19 cellular contexts compared by ENCODE assay signal in genomic region chr9:980621-981020, GRCh38. TPM values are rescaled to one million over a fixed set of nuclear protein-coding genes. Genes with fewer than 3 reads are reported as not detected.
DNase-seq lines count a peak whose midpoint lies in the region; ATAC-seq and TF ChIP-seq lines count a peak whose summit lies in the region.
"Had no signal": no experiment of that assay in that cellular context is flagged by ENCODE, and none has a peak within 500 bp of the region (broad histone marks: within the 10 kb centered on the region; RNA-seq: fewer than 3 reads in every experiment).

No MANE protein-coding gene starts in this region.

- H3F3A ChIP-seq in neural progenitor cell (ENCODE audit: low read depth), result peaks cover 12% of the 10 kb centered on the region

- DNase-seq in WTC11 (ENCODE audit: low spot score), result no peak
- DNase-seq in esophagus muscularis mucosa (ENCODE audit: extremely low spot score), result peak; percentile 45
- DNase-seq in neural progenitor cell (ENCODE audit: low spot score), result no peak
- no peak for DNase-seq in thyroid gland
- DNase-seq in pons (ENCODE audit: low spot score), result no peak
- DNase-seq in hepatocyte (ENCODE audit: low spot score), result no peak
- DNase-seq: ACHN; Caco-2; CD4-positive, alpha-beta T cell; DMS153; DMS79; GDM1; GOT3; H9 had no signal

- H3K27ac ChIP-seq in esophagus muscularis mucosa (replicated peaks in 1 of 4), result no peak overlapping the region
- H3K27ac ChIP-seq in neural progenitor cell, result no peak overlapping the region
- H3K27ac ChIP-seq in thyroid gland, result peak overlapping the region in 2 of 3 donors; percentile 50 to 59
- H3K27ac ChIP-seq in hepatocyte, result no peak overlapping the region
- H3K27ac ChIP-seq: C4-2B had no signal

- H4K20me1 ChIP-seq in neural progenitor cell (ENCODE audit: low read depth), result peaks cover 31% of the 10 kb centered on the region
- H4K20me1 ChIP-seq in hepatocyte (ENCODE audit: insufficient read depth, poor library complexity, severe bottlenecking), result no peaks in the 10 kb centered on the region

- peaks cover 0 to 100% (median 57%) of the 10 kb centered on the region in 4 donors for H3K27me3 ChIP-seq in esophagus muscularis mucosa
- H3K27me3 ChIP-seq in neural progenitor cell, result peaks cover 100% of the 10 kb centered on the region
- H3K27me3 ChIP-seq in thyroid gland, result no peaks in the 10 kb centered on the region
- peaks cover 98% of the 10 kb centered on the region for H3K27me3 ChIP-seq in hepatocyte

- H3K4me2 ChIP-seq in neural progenitor cell, result no peak overlapping the region
- no peak overlapping the region for H3K4me2 ChIP-seq in hepatocyte

- no peaks in the 10 kb centered on the region for H3K9me2 ChIP-seq in hepatocyte (replicated peaks; ENCODE audit: insufficient read depth)

- H3K36me3 Mint-ChIP-seq in WTC11 (no peaks in the 10 kb centered on the region), neural progenitor cell (peaks cover 2% of the 10 kb centered on the region)

- WGBS in esophagus muscularis mucosa, result 6% methylated on average over 3 of the region's 3 CpGs
- 32 to 34% methylated on average over 3 of the region's 3 CpGs for WGBS in thyroid gland, 2 donors
- WGBS in hepatocyte (ENCODE audit: low lambda C conversion rate, missing lambda C conversion rate), result 38% methylated on average over 3 of the region's 3 CpGs

- H3K9me3 Mint-ChIP-seq in WTC11 (no peaks in the 10 kb centered on the region), neural progenitor cell (no peaks in the 10 kb centered on the region)
- H3K9me3 Mint-ChIP-seq: CD4-positive, alpha-beta T cell; H9 had no signal

- H3K4me1 Mint-ChIP-seq in WTC11 (peaks cover 32% of the 10 kb centered on the region), neural progenitor cell (peaks cover 15% of the 10 kb centered on the region)

- H3K4me3 ChIP-seq in esophagus muscularis mucosa (no peak overlapping the region), neural progenitor cell (no peak overlapping the region), thyroid gland (replicated peaks in 1 of 3) (no peak overlapping the region), hepatocyte (no peak overlapping the region)

- H3K9me3 ChIP-seq in esophagus muscularis mucosa, result no peaks in the 10 kb centered on the region
- H3K9me3 ChIP-seq in neural progenitor cell (ENCODE audit: low read depth), result no peaks in the 10 kb centered on the region
- no peaks in the 10 kb centered on the region for H3K9me3 ChIP-seq in thyroid gland
- no peaks in the 10 kb centered on the region for H3K9me3 ChIP-seq in hepatocyte (ENCODE audit: low read depth)
- H3K9me3 ChIP-seq: Caco-2 had no signal

- TF ChIP-seq CTCF in WTC11 (IDR thresholded peaks at IDR 0.05) (no peak), esophagus muscularis mucosa (IDR thresholded peaks at IDR 0.05) (no peak), neural progenitor cell (IDR thresholded peaks at IDR 0.05) (no peak), thyroid gland (IDR thresholded peaks at IDR 0.05) (no peak), hepatocyte (IDR thresholded peaks at IDR 0.05; ENCODE audit: poor library complexity) (no peak)

- ATAC-seq in WTC11 (no peak), HG02763 (IDR thresholded peaks at IDR 0.05; ENCODE audit: unreplicated experiment) (no peak)

- TF ChIP-seq POLR2A in esophagus muscularis mucosa (IDR thresholded peaks at IDR 0.05; ENCODE audit: low read depth) (no peak), thyroid gland (IDR thresholded peaks at IDR 0.05) (peak in 1 of 2 donors; percentile 9)

- H3K27me3 Mint-ChIP-seq in WTC11 (ENCODE audit: low read depth), result peaks cover 96% of the 10 kb centered on the region
- H3K27me3 Mint-ChIP-seq in neural progenitor cell (ENCODE audit: insufficient read depth, low read depth), result peaks cover 69% of the 10 kb centered on the region

- H3K9ac ChIP-seq in neural progenitor cell, result no peak overlapping the region

- H3K36me3 ChIP-seq in esophagus muscularis mucosa (no peaks in the 10 kb centered on the region), neural progenitor cell (no peaks in the 10 kb centered on the region), thyroid gland (no peaks in the 10 kb centered on the region), hepatocyte (replicated peaks; ENCODE audit: insufficient read depth, low read depth) (no peaks in the 10 kb centered on the region)

- intact Hi-C loops in esophagus muscularis mucosa (cut with DNase I) (no loop called here), thyroid gland (cut with DNase I) (no loop called here)

- peaks cover 10 to 17% (median 14%) of the 10 kb centered on the region in 4 donors for H3K4me1 ChIP-seq in esophagus muscularis mucosa
- H3K4me1 ChIP-seq in neural progenitor cell, result peaks cover 4% of the 10 kb centered on the region
- H3K4me1 ChIP-seq in thyroid gland, result peaks cover 37% of the 10 kb centered on the region in 2 donors
- peaks cover 9% of the 10 kb centered on the region for H3K4me1 ChIP-seq in hepatocyte (ENCODE audit: insufficient read depth)
- H3K4me1 ChIP-seq: Caco-2 had no signal

- H3K79me2 ChIP-seq in neural progenitor cell (ENCODE audit: low read depth), result no peaks in the 10 kb centered on the region
- no peaks in the 10 kb centered on the region for H3K79me2 ChIP-seq in hepatocyte

- TF ChIP-seq EP300 in esophagus muscularis mucosa (IDR thresholded peaks at IDR 0.05), result no peak

- CTCF ChIA-PET in WTC11 (lab: Charles Lee), result interaction anchor here (0.9 to 3.4 kb wide), 8 partner anchors 11 to 87 kb away, joined by 4 to 31 read pairs (median 8); no protein-coding TSS in a partner anchor

- H2AFZ ChIP-seq in neural progenitor cell (replicated peaks), result no peak overlapping the region
- no peak overlapping the region for H2AFZ ChIP-seq in hepatocyte

- POLR2A ChIA-PET in WTC11 (lab: Charles Lee), result no interaction called here

- no peak overlapping the region for H3K27ac Mint-ChIP-seq in WTC11
- no peak overlapping the region for H3K27ac Mint-ChIP-seq in neural progenitor cell
- H3K27ac Mint-ChIP-seq: CD4-positive, alpha-beta T cell; H9 had no signal

- H3K4me3 Mint-ChIP-seq in WTC11, result peak overlapping the region; percentile 5; the same call in 1 of the 2 replicates
- H3K4me3 Mint-ChIP-seq in neural progenitor cell, result peak overlapping the region; percentile 2
- H3K4me3 Mint-ChIP-seq: CD4-positive, alpha-beta T cell; H9 had no signal

TF ChIP-seq in WTC11, 78 proteins besides CTCF, POLR2A, EP300 and RAD21:
- no peak for TF ChIP-seq PRRX2 (CRISPR knock-in tag; IDR thresholded peaks at IDR 0.05)
- no peak for TF ChIP-seq STAT6 (CRISPR knock-in tag; conservative IDR thresholded peaks at IDR 0.05; ENCODE audit: low read depth)
- TF ChIP-seq USF1 (CRISPR knock-in tag; IDR thresholded peaks at IDR 0.05), result no peak
- no peak for TF ChIP-seq ZNF219 (CRISPR knock-in tag; IDR thresholded peaks at IDR 0.05; ENCODE audit: borderline replicate concordance)
- TF ChIP-seq OVOL2 (CRISPR knock-in tag; IDR thresholded peaks at IDR 0.05; ENCODE audit: borderline replicate concordance), result no peak
- TF ChIP-seq TEAD1 (CRISPR knock-in tag; IDR thresholded peaks at IDR 0.05), result no peak
- no peak for TF ChIP-seq FOXK1 (CRISPR knock-in tag; IDR thresholded peaks at IDR 0.05)

RNA-seq across cellular contexts. Expression of gene DMRT3, which starts 4.2 kb away (rescaled TPM):
- total RNA-seq in WTC11 (2021), result not detected in 3 replicates
- total RNA-seq in esophagus muscularis mucosa, result not detected
- 0.41 and 0.90 TPM in 2 replicates for total RNA-seq in neural progenitor cell (ENCODE audit: low replicate concordance)
- 10 to 100 TPM in 1 of 4 donors, 1 to 10 TPM in 3; 2.5 to 26.1 (median 7.3) TPM for total RNA-seq in thyroid gland
- total RNA-seq in hepatocyte, result not detected in 2 replicates
- polyA plus RNA-seq in hepatocyte, result 0.28 TPM in 1 of 2 replicates, not detected in the other
- total RNA-seq: Caco-2; CD4-positive, alpha-beta T cell; Daoy; H9; HT-29 had no signal
- polyA plus RNA-seq: BJ had no signal

Comparison
In these comparisons a context has a peak if more than half of its experiments do, and no peak if none do; other contexts are left out.
1. H3K27ac ChIP-seq: peak in thyroid gland (2 of 3); none in esophagus muscularis mucosa (0 of 4), neural progenitor cell (single experiment) and hepatocyte (single experiment).